In the genomic region with DNA sequence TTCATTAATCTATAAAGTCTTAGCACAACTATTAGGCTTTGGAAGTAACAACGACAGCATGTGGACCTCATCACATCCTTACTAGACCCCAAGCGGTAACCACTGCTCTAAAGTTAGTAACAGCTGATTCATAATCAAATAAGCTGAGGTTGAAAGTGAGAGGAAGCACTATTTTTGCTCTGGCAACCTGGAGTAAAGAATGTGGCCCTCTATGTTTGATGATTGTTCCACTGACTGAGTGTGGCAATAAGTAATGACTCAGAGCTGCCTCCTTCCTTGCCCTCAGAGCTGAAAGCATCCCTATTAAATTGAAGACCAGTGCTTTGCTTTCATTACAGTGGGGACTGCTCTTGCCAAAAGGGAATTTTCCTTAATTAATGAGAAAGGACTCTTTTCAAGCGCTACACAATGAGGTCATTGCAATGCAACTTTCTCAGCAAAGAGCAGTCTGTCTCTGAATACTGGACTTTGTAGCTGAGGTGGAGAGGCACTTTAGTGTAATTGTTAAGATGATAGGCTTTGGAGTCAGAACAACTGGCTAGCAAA, we compare ENCODE assay signal across 8 cellular contexts.
DNase-seq lines count a peak whose midpoint lies in the region; ATAC-seq and TF ChIP-seq lines count a peak whose summit lies in the region.

No MANE protein-coding gene starts in this region.

- peak; percentile 16 to 51 for DNase-seq in Caco-2
- peak; percentile 30 for DNase-seq in GM20000 (ENCODE audit: low spot score)
- DNase-seq in amniotic epithelial cell (ENCODE audit: low read depth), result peak; percentile 80
- DNase-seq in neural crest cell (ENCODE audit: low read depth, low spot score), result no peak
- DNase-seq in NCI-H1436 treated with DMSO at 0.1 percent for 48 hours (lab: John Stamatoyannopoulos, UW), result no peak
- no peak for DNase-seq in stimulated activated CD4-positive, alpha-beta T cell treated with anti-CD3 and anti-CD28 coated beads, Interleukin-4, amount 100 ng/mL, for 4 hours
- no peak for DNase-seq in SHP77 (lab: John Stamatoyannopoulos, UW)

- H3K4me3 Mint-ChIP-seq in Caco-2 (ENCODE audit: unreplicated experiment), result peak overlapping the region; percentile 31
- H3K4me3 Mint-ChIP-seq in neural crest cell, result peak overlapping the region; percentile 21

- H3K36me3 ChIP-seq in Caco-2 (ENCODE audit: control insufficient read depth, insufficient read depth, low read length), result no peaks in the 10 kb centered on the region

- H3K4me1 Mint-ChIP-seq in Caco-2 (ENCODE audit: low read depth, unreplicated experiment) (peaks cover 23% of the 10 kb centered on the region), neural crest cell (peaks cover 39% of the 10 kb centered on the region)

- H3K9me3 ChIP-seq in Caco-2, result peaks cover 22% of the 10 kb centered on the region

- peaks cover 59% of the 10 kb centered on the region for H3K4me1 ChIP-seq in Caco-2

- no peak overlapping the region for H3K4me3 ChIP-seq in Caco-2 (ENCODE audit: low read depth, low read length)

- TF ChIP-seq CTCF in Caco-2 (IDR thresholded peaks at IDR 0.05; ENCODE audit: insufficient read depth in 1 of 2, low read depth in 1 of 2, low read length in 1 of 2, severe bottlenecking in 1 of 2, unreplicated experiment in 1 of 2) (no peak), GM20000 (IDR thresholded peaks at IDR 0.05; ENCODE audit: extremely low read depth, missing control alignments) (no peak), neural crest cell (conservative IDR thresholded peaks at IDR 0.05) (no peak)

- H3K27me3 Mint-ChIP-seq in Caco-2 (ENCODE audit: insufficient read depth, unreplicated experiment) (no peaks in the 10 kb centered on the region), neural crest cell (ENCODE audit: low read depth) (no peaks in the 10 kb centered on the region)

- CTCF ChIA-PET in Caco-2 (lab: Charles Lee), result interaction anchor here (0.6 kb wide), 1 partner anchor 1690 kb away, joined by 3 read pairs; no protein-coding TSS in a partner anchor

- peak; percentile 80 for ATAC-seq in HG03439 (IDR thresholded peaks at IDR 0.05; ENCODE audit: unreplicated experiment)

- H3K36me3 Mint-ChIP-seq in Caco-2 (ENCODE audit: insufficient read depth, unreplicated experiment), result no peaks in the 10 kb centered on the region
- H3K36me3 Mint-ChIP-seq in neural crest cell (ENCODE audit: low read depth), result no peaks in the 10 kb centered on the region

- intact Hi-C loops in Caco-2 (cut with micrococcal nuclease; ENCODE audit: unreplicated experiment), result loop anchor here (2.0 to 5.0 kb wide), 3 partner anchors 51 to 138 kb away; no protein-coding TSS in a partner anchor

- H3K9me3 Mint-ChIP-seq in Caco-2 (ENCODE audit: unreplicated experiment) (peaks cover 30% of the 10 kb centered on the region), neural crest cell (peaks cover 5% of the 10 kb centered on the region)

- H3K27ac Mint-ChIP-seq in Caco-2 (ENCODE audit: unreplicated experiment) (peak overlapping the region; percentile 4), neural crest cell (ENCODE audit: unreplicated experiment) (peak overlapping the region; percentile 54)

- POLR2A ChIA-PET in Caco-2 (lab: Charles Lee), result no interaction called here

- no peaks in the 10 kb centered on the region for H3K27me3 ChIP-seq in Caco-2 (replicated peaks; ENCODE audit: control insufficient read depth, insufficient read depth, low read length)

- BruUV-seq in Caco-2 (replicated peaks; lab: Mats Ljungman, UMichigan), result no TSS peak

Comparison
In these comparisons a context has a peak if more than half of its experiments do, and no peak if none do; other contexts are left out.
1. DNase-seq: peak in Caco-2 (2 of 2), GM20000 (single experiment) and amniotic epithelial cell (single experiment); none in neural crest cell (single experiment), NCI-H1436 treated with DMSO at 0.1 percent for 48 hours (single experiment), stimulated activated CD4-positive, alpha-beta T cell treated with anti-CD3 and anti-CD28 coated beads, Interleukin-4, amount 100 ng/mL, for 4 hours (0 of 2) and SHP77 (0 of 2).